1 cellular context compared by ENCODE assay signal in genomic region chr14:22598896-22599244, GRCh38.
TF ChIP-seq lines count a peak whose summit lies in the region.

No MANE protein-coding gene starts in this region.

TF ChIP-seq in GM12878, 131 proteins besides CTCF, POLR2A, EP300 and RAD21:
- 0 out of 2 replicates have a peak, but pooled peaks have one; percentile 19 for TF ChIP-seq RAD51 (IDR thresholded peaks at IDR 0.05)
- no peak for TF ChIP-seq LARP7 (IDR thresholded peaks at IDR 0.05)
- 0 out of 4 replicates have a peak, but pooled peaks of 1 of the 2 experiments have one; percentile 4 for TF ChIP-seq BHLHE40 (IDR thresholded peaks at IDR 0.05; ENCODE audit: borderline replicate concordance in 1 of 2, low read depth in 2 of 2, low read length in 1 of 2)
